ENCODE assay signal across 8 cellular contexts in genomic region chr16:2009791-2010510, GRCh38. TPM values are rescaled to one million over a fixed set of nuclear protein-coding genes. Genes with fewer than 3 reads are reported as not detected.
DNase-seq lines count a peak whose midpoint lies in the region; ATAC-seq and TF ChIP-seq lines count a peak whose summit lies in the region.

TSS of gene ZNF598 (minus strand) at chr16:2009821.

- no peak for TF ChIP-seq EP300 in gastroesophageal sphincter (IDR thresholded peaks at IDR 0.05)

- H3K4me1 ChIP-seq in SJCRH30 (peaks cover 18% of the 10 kb centered on the region), gastroesophageal sphincter (peaks cover 4 to 53% (median 33%) of the 10 kb centered on the region in 3 donors), neutrophil (ENCODE audit: control insufficient read depth in 1 of 2, insufficient read depth in 1 of 2, low read depth in 1 of 2, low read length in 1 of 2) (peaks cover 29 to 42% of the 10 kb centered on the region in 2 experiments)

- peak; percentile 89 to 93 for TF ChIP-seq POLR2A in gastroesophageal sphincter (IDR thresholded peaks at IDR 0.05)

- TF ChIP-seq CTCF in gastroesophageal sphincter (IDR thresholded peaks at IDR 0.05), result peak in 3 of 4 experiments; percentile 11 to 26 (median 20)
- TF ChIP-seq CTCF in neutrophil (IDR thresholded peaks at IDR 0.05), result peak; percentile 63

- H3K27ac ChIP-seq in SJCRH30 (peak within 1 kb of the TSS; percentile 78), gastroesophageal sphincter (peak within 1 kb of the TSS; percentile 92 to 95 (median 94)), neutrophil (peak within 1 kb of the TSS; percentile 81)

- H3K27me3 ChIP-seq in SJCRH30 (no peaks in the 10 kb centered on the region), gastroesophageal sphincter (no peaks in the 10 kb centered on the region), neutrophil (peaks cover 6% of the 10 kb centered on the region)

- DNase-seq in DMS 273 treated with DMSO at 0.1 percent for 48 hours (lab: John Stamatoyannopoulos, UW), result peak; percentile 27
- DNase-seq in KG1 (lab: John Stamatoyannopoulos, UW), result peak; percentile 65
- DNase-seq in SJCRH30, result peak; percentile 79 to 87
- peak; percentile 79 for DNase-seq in activated naive CD4-positive, alpha-beta T cell treated with Interleukin-2 at 50 U/mL for 16 hours
- peak; percentile 89 for DNase-seq in superior temporal gyrus (ENCODE audit: extremely low spot score)

- 0 to 8% methylated on average over 2 to 8 of the region's 52 CpGs for WGBS in gastroesophageal sphincter (ENCODE audit: low coverage in 1 of 2), 2 donors

- H3K4me3 ChIP-seq in SJCRH30 (peak within 1 kb of the TSS; percentile 71), gastroesophageal sphincter (peak within 1 kb of the TSS; percentile 70 to 90), neutrophil (ENCODE audit: low read depth in 1 of 2, low read length in 1 of 2) (peak within 1 kb of the TSS; percentile 77 to 82)

- ATAC-seq in GM21529 (IDR thresholded peaks at IDR 0.05; ENCODE audit: unreplicated experiment) (peak; percentile 79), gastroesophageal sphincter (peak; percentile 96)

- H3K36me3 ChIP-seq in SJCRH30 (0 out of 2 replicates have a peak, but pooled peaks cover 6% of the 10 kb centered on the region), gastroesophageal sphincter (peaks cover 0 to 4% of the 10 kb centered on the region in 2 donors), neutrophil (no peaks in the 10 kb centered on the region)

- no peaks in the 10 kb centered on the region for H3K9me3 ChIP-seq in SJCRH30 (replicated peaks)
- H3K9me3 ChIP-seq in gastroesophageal sphincter, result no peaks in the 10 kb centered on the region
- H3K9me3 ChIP-seq in neutrophil, result no peaks in the 10 kb centered on the region

RNA-seq across cellular contexts. Expression of gene ZNF598, which starts in this region (rescaled TPM):
- total RNA-seq in SJCRH30 (2014; rRNA removed; shearing (Covaris generic)), result 22.9 and 25.6 TPM in 2 replicates
- total RNA-seq in gastroesophageal sphincter, result 10 to 100 TPM; 28.5 to 43.0 (median 34.6) TPM

Comparison
In these comparisons a context has a peak if more than half of its experiments do, and no peak if none do; other contexts are left out.
1. Peak in every context shown above with its lines: DNase-seq, ATAC-seq, H3K4me3 ChIP-seq and H3K27ac ChIP-seq.
2. DNase-seq: peak in every context shown above with its lines; median percentile 89 in superior temporal gyrus; 83 in SJCRH30; 79 in activated naive CD4-positive, alpha-beta T cell treated with Interleukin-2 at 50 U/mL for 16 hours; 65 in KG1; 27 in DMS 273 treated with DMSO at 0.1 percent for 48 hours.